Comparison of ENCODE assay signal across 11 cellular contexts in the genomic region with DNA sequence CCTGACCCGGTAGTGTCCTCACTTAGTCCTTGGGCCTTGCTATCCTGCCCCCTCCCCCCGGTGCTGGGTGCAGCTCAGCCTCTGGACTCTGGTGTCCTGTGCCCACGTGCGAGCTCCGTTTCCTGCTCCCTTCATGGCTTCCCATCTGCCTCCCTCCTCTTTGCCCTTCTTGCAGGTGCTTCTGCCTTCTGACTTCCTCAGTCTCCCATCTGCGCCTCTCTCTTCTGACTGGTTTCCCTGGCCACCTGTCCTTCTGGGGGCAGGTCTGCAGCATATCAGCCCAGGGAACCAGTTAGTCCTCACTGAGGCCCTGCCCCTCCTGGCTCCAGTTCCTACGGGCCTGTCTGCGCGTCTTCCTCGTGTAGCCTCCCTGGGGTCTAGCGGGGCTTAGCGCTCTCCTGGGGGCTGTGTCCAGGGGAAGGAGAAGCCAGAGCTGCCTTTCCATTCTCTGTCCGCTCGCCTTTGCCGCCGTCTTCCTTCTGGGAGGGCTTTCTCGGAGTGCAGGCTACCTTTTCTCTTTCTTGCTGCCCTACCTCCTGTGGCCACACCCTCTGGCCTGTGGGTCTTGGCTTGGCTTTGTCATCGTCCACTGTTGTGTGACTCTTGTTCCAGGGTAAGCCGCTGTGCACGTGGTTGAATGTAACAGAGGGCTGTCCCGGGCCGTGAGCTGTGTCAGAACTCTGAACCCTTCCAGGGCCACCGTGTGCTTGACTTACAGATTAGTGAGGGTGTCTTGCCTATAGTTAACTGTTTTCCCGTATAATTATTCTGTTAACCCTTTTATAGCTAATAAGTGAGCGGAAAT. TPM values are rescaled to one million over a fixed set of nuclear protein-coding genes. Genes with fewer than 3 reads are reported as not detected.
DNase-seq lines count a peak whose midpoint lies in the region; ATAC-seq, FAIRE-seq and TF ChIP-seq lines count a peak whose summit lies in the region.
"Had no signal": no experiment of that assay in that cellular context is flagged by ENCODE, and none has a peak within 500 bp of the region (broad histone marks: within the 10 kb centered on the region; RNA-seq: fewer than 3 reads in every experiment).

No MANE protein-coding gene starts in this region.

- H3K9me3 ChIP-seq in right atrium auricular region (no peaks in the 10 kb centered on the region), mucosa of descending colon (no peaks in the 10 kb centered on the region), aorta (ENCODE audit: control insufficient read depth, low read length) (no peaks in the 10 kb centered on the region)
- H3K9me3 ChIP-seq: gastroesophageal sphincter, suprapubic skin had no signal

- no peak for FAIRE-seq in GM12892 (lab: Jason Lieb, UNC)

- no peak for TF ChIP-seq POLR2A in GM12892 (IDR thresholded peaks at IDR 0.05; ENCODE audit: low read depth, low read length)

- H3K27ac ChIP-seq in right atrium auricular region = no peak overlapping the region
- H3K27ac ChIP-seq in aorta (ENCODE audit: low read depth in 1 of 2, low read length in 2 of 2) = no peak overlapping the region
- H3K27ac ChIP-seq: gastroesophageal sphincter, suprapubic skin had no signal

- no peak for TF ChIP-seq CTCF in right atrium auricular region (IDR thresholded peaks at IDR 0.05)
- no peak for TF ChIP-seq CTCF in mucosa of descending colon (IDR thresholded peaks at IDR 0.05)

- 39 to 40% methylated on average over 25 of the region's 25 CpGs for WGBS in aorta, 2 donors

- H3K4me1 ChIP-seq in right atrium auricular region = peaks cover 0 to 46% of the 10 kb centered on the region in 2 donors
- H3K4me1 ChIP-seq in mucosa of descending colon (ENCODE audit: low read depth) = peaks cover 13% of the 10 kb centered on the region
- no peaks in the 10 kb centered on the region for H3K4me1 ChIP-seq in aorta (ENCODE audit: control insufficient read depth in 1 of 2, insufficient read depth in 2 of 2, low read length in 2 of 2)

- intact Hi-C loops in Right ventricle myocardium superior (cut with DNase I) = no loop called here
- intact Hi-C loops in mucosa of descending colon (cut with DNase I, micrococcal nuclease) = no loop called here
- intact Hi-C loops in aorta (cut with DNase I) = no loop called here

- H3K36me3 ChIP-seq in right atrium auricular region (no peaks in the 10 kb centered on the region), mucosa of descending colon (ENCODE audit: low read depth) (no peaks in the 10 kb centered on the region), aorta (ENCODE audit: control insufficient read depth in 1 of 2, insufficient read depth in 2 of 2, low read length in 1 of 2) (peaks cover 0 to 2% of the 10 kb centered on the region in 2 donors)

- DNase-seq in Right ventricle myocardium superior = no peak
- DNase-seq in right atrium auricular region (ENCODE audit: low spot score) = no peak
- peak; percentile 72 for DNase-seq in ecto neural progenitor cell (ENCODE audit: low spot score)
- DNase-seq in mucosa of descending colon = peak; percentile 47 to 61 (median 53)
- DNase-seq in aorta = peak in 1 of 2 donors; percentile 74
- no peak for DNase-seq in GM12892 (ENCODE audit: insufficient read length)
- no peak for DNase-seq in NCI-H748 treated with DMSO at 0.1 percent for 48 hours (lab: John Stamatoyannopoulos, UW)
- DNase-seq: activated gamma-delta T cell had no signal

- no peak overlapping the region for H3K4me3 ChIP-seq in right atrium auricular region
- H3K4me3 ChIP-seq in mucosa of descending colon = no peak overlapping the region
- no peak overlapping the region for H3K4me3 ChIP-seq in aorta (ENCODE audit: low read length in 2 of 2)
- H3K4me3 ChIP-seq: gastroesophageal sphincter, suprapubic skin had no signal

- ATAC-seq in Right ventricle myocardium superior (ENCODE audit: poor library complexity) (peak; percentile 64), mucosa of descending colon (peak; percentile 85), aorta (ENCODE audit: low FRiP score) (peak; percentile 4), HG02610 (IDR thresholded peaks at IDR 0.05; ENCODE audit: unreplicated experiment) (no peak)
- ATAC-seq: gastroesophageal sphincter had no signal

- H3K27me3 ChIP-seq in right atrium auricular region (no peaks in the 10 kb centered on the region), aorta (ENCODE audit: control insufficient read depth in 1 of 2, insufficient read depth in 2 of 2, low read length in 1 of 2) (no peaks in the 10 kb centered on the region)
- H3K27me3 ChIP-seq: gastroesophageal sphincter, suprapubic skin had no signal

RNA-seq across cellular contexts. Expression of a gene that starts 51.8 kb away (rescaled TPM):
- total RNA-seq in Right ventricle myocardium superior (31.2 TPM), right atrium auricular region (10 to 100 TPM; 24.1 to 34.6 TPM), mucosa of descending colon (10 to 100 TPM; 78.4 to 90.8 (median 83.3) TPM), aorta (10 to 100 TPM; 68.9 to 85.8 TPM)
- polyA plus RNA-seq in aorta = 10 to 100 TPM; 14.7 to 33.2 TPM
- 41.5 TPM for polyA plus RNA-seq in GM12892 (2012; ENCODE audit: missing spikeins)

Comparison
In these comparisons a context has a peak if more than half of its experiments do, and no peak if none do; other contexts are left out.
1. DNase-seq: peak in ecto neural progenitor cell (single experiment) and mucosa of descending colon (3 of 3); none in Right ventricle myocardium superior (single experiment), right atrium auricular region (single experiment), GM12892 (single experiment) and NCI-H748 treated with DMSO at 0.1 percent for 48 hours (single experiment).